8 cellular contexts compared by ENCODE assay signal in the genomic region with DNA sequence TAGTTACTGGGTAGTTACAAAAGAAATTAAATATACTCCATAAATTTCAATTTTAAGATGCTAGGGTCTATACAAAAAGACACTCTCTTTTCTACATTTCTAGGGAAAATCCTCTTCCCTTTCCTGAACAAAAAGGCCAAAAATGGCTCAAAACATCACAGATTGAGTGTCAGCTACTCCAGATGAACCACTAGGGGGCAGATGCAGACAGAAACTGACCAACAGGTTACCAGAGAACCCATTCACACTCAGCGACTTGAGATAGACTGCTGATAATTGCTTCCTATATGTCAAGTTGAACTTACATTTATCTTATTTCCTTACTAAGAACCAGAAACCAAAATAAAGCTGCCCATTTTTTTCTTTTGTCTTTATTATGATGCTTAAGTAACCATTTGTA.
DNase-seq lines count a peak whose midpoint lies in the region; ATAC-seq, FAIRE-seq and TF ChIP-seq lines count a peak whose summit lies in the region.

No MANE protein-coding gene starts in this region.

- no peak overlapping the region for H3K27ac ChIP-seq in keratinocyte (ENCODE audit: control insufficient read depth, insufficient read depth, low read length)

- intact Hi-C loops in left colon (cut with DNase I, micrococcal nuclease), result no loop called here

- no peaks in the 10 kb centered on the region for H3K4me1 ChIP-seq in keratinocyte (ENCODE audit: control insufficient read depth, extremely low read depth, insufficient read depth, low read length)

- peaks cover 7% of the 10 kb centered on the region for H3K4me1 Mint-ChIP-seq in activated T-cell treated with anti-CD3 and anti-CD28 coated beads, Interleukin-2, amount 50 U/mL, for 24 hours (ENCODE audit: low read depth)

- no peaks in the 10 kb centered on the region for H4K20me1 ChIP-seq in keratinocyte (ENCODE audit: control insufficient read depth, extremely low read depth, insufficient read depth, low read length)

- no peak overlapping the region for H3K9ac ChIP-seq in keratinocyte (ENCODE audit: control insufficient read depth, extremely low read depth, insufficient read depth, low read length)

- DNase-seq in CD1c-positive myeloid dendritic cell (ENCODE audit: extremely low spot score), result peak; percentile 35
- peak; percentile 51 for DNase-seq in H7
- no peak for DNase-seq in keratinocyte (ENCODE audit: low read depth, low spot score)
- DNase-seq in activated CD8-positive, alpha-beta memory T cell treated with anti-CD3 and anti-CD28 coated beads for 24 hours, result no peak
- DNase-seq in putamen (ENCODE audit: low spot score), result no peak
- no peak for DNase-seq in left colon
- DNase-seq in activated T-cell treated with anti-CD3 and anti-CD28 coated beads, Interleukin-2, amount 50 U/mL, for 24 hours, result no peak

- H3K27ac Mint-ChIP-seq in activated T-cell treated with anti-CD3 and anti-CD28 coated beads, Interleukin-2, amount 50 U/mL, for 24 hours, result no peak overlapping the region

- H3K9me1 ChIP-seq in keratinocyte (ENCODE audit: control insufficient read depth, extremely low read depth, insufficient read depth, low read length), result no peaks in the 10 kb centered on the region

- peaks cover 5% of the 10 kb centered on the region for H3K9me3 Mint-ChIP-seq in activated T-cell treated with anti-CD3 and anti-CD28 coated beads, Interleukin-2, amount 50 U/mL, for 24 hours

- H3K79me2 ChIP-seq in keratinocyte (ENCODE audit: control insufficient read depth, insufficient read depth, low read length), result no peaks in the 10 kb centered on the region

- H3K4me3 ChIP-seq in H7 (ENCODE audit: insufficient read depth, low read depth, low read length) (no peak overlapping the region), keratinocyte (ENCODE audit: control insufficient read depth in 2 of 3, extremely low read depth in 1 of 3, insufficient read depth in 2 of 3, low read depth in 1 of 3, low read length in 3 of 3) (no peak overlapping the region)

- H3K27me3 Mint-ChIP-seq in activated T-cell treated with anti-CD3 and anti-CD28 coated beads, Interleukin-2, amount 50 U/mL, for 24 hours, result peaks cover 69% of the 10 kb centered on the region

- H3K27me3 ChIP-seq in H7 (ENCODE audit: control insufficient read depth, insufficient read depth, low read length), result no peaks in the 10 kb centered on the region
- H3K27me3 ChIP-seq in keratinocyte (ENCODE audit: control insufficient read depth, extremely low read depth, insufficient read depth, low read length), result no peaks in the 10 kb centered on the region

- dilution Hi-C loops in keratinocyte (cut with MboI; ENCODE audit: extremely low pct_ligation_motif_present, low sequenced_read_pairs), result no loop called here

- ATAC-seq in SK-N-SH treated with all-trans-retinoic acid at 6 μM for 48 hours (peak; percentile 74), left colon (no peak)

- H3K36me3 ChIP-seq in H7 (replicated peaks; ENCODE audit: control insufficient read depth, insufficient read depth, low read length) (no peaks in the 10 kb centered on the region), keratinocyte (ENCODE audit: control insufficient read depth in 2 of 2, extremely low read depth in 1 of 2, insufficient read depth in 2 of 2, low read length in 2 of 2) (no peaks in the 10 kb centered on the region)

- no peak overlapping the region for H2AFZ ChIP-seq in keratinocyte (ENCODE audit: control insufficient read depth, low read length)

- no peak for FAIRE-seq in keratinocyte (lab: Jason Lieb, UNC)

- TF ChIP-seq CTCF in keratinocyte (optimal IDR thresholded peaks at IDR 0.05 in 1 of 3, IDR thresholded peaks at IDR 0.05 in 1 of 3, conservative IDR thresholded peaks at IDR 0.05 in 1 of 3; ENCODE audit: extremely low read depth in 1 of 3, insufficient read depth in 2 of 3, low read length in 3 of 3), result peak; percentile 44 to 63 (median 58)

- H3K9me3 ChIP-seq in keratinocyte (ENCODE audit: control insufficient read depth, low read depth, low read length), result no peaks in the 10 kb centered on the region

- H3K4me2 ChIP-seq in keratinocyte (ENCODE audit: control insufficient read depth, extremely low read depth, insufficient read depth, low read depth, low read length), result no peak overlapping the region

- H3K4me3 Mint-ChIP-seq in activated T-cell treated with anti-CD3 and anti-CD28 coated beads, Interleukin-2, amount 50 U/mL, for 24 hours, result no peak overlapping the region

- no peaks in the 10 kb centered on the region for H3K36me3 Mint-ChIP-seq in activated T-cell treated with anti-CD3 and anti-CD28 coated beads, Interleukin-2, amount 50 U/mL, for 24 hours (ENCODE audit: low read depth)

TF ChIP-seq in SK-N-SH treated with all-trans-retinoic acid at 6 μM for 48 hours, 23 proteins besides CTCF, POLR2A, EP300 and RAD21:
- TF ChIP-seq RARB (CRISPR knock-in tag; IDR thresholded peaks at IDR 0.05) (no peak), TOX (CRISPR knock-in tag; IDR thresholded peaks at IDR 0.05; ENCODE audit: borderline replicate concordance) (no peak), OSR1 (CRISPR knock-in tag; IDR thresholded peaks at IDR 0.05) (no peak), PPARA (CRISPR knock-in tag; IDR thresholded peaks at IDR 0.05; ENCODE audit: borderline replicate concordance) (no peak), CSDC2 (CRISPR knock-in tag; IDR thresholded peaks at IDR 0.05) (no peak), SNAI2 (CRISPR knock-in tag; IDR thresholded peaks at IDR 0.05) (no peak), ZFP30 (CRISPR knock-in tag; IDR thresholded peaks at IDR 0.05) (no peak), ZFP3 (CRISPR knock-in tag; IDR thresholded peaks at IDR 0.05) (no peak)
- TF ChIP-seq, protein P1, sequence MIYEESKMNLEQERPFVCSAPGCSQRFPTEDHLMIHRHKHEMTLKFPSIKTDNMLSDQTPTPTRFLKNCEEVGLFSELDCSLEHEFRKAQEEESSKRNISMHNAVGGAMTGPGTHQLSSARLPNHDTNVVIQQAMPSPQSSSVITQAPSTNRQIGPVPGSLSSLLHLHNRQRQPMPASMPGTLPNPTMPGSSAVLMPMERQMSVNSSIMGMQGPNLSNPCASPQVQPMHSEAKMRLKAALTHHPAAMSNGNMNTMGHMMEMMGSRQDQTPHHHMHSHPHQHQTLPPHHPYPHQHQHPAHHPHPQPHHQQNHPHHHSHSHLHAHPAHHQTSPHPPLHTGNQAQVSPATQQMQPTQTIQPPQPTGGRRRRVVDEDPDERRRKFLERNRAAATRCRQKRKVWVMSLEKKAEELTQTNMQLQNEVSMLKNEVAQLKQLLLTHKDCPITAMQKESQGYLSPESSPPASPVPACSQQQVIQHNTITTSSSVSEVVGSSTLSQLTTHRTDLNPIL (CRISPR knock-in tag; IDR thresholded peaks at IDR 0.05; ENCODE audit: low read depth), result no peak
TF ChIP-seq in SK-N-SH treated with all-trans-retinoic acid at 6 μM for 48 hours: peak in this region for 0.

Comparison
In these comparisons a context has a peak if more than half of its experiments do, and no peak if none do; other contexts are left out.
1. DNase-seq: peak in CD1c-positive myeloid dendritic cell (single experiment) and H7 (single experiment); none in keratinocyte (single experiment), activated CD8-positive, alpha-beta memory T cell treated with anti-CD3 and anti-CD28 coated beads for 24 hours (single experiment), putamen (single experiment), left colon (0 of 2) and activated T-cell treated with anti-CD3 and anti-CD28 coated beads, Interleukin-2, amount 50 U/mL, for 24 hours (single experiment).